16 cellular contexts compared by ENCODE assay signal in the genomic region with DNA sequence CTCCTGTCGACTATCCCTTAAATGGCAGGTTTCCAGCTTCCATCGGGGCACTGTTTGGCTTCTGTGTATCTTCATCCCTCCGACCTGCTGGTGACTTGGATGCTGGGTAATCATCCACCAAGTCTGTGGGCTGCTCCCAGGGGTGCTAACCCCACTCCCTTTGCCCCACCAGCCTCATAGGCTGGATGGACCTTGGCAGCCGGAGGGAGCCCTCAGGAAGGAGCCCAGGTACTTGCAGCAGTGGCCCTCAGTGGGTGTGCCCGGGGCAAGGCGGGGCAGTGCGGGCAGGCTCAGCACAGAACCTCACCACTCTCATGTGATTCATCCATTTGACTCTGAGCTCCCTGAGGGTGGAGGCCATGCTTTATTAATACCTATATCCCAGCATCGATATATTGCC.
"Had no signal": no experiment of that assay in that cellular context is flagged by ENCODE, and none has a peak within 500 bp of the region (broad histone marks: within the 10 kb centered on the region; RNA-seq: fewer than 3 reads in every experiment).

No MANE protein-coding gene starts in this region.

- H3K4me3 ChIP-seq: heart left ventricle, ovary, testis, tibial nerve had no signal

- H3K27ac Mint-ChIP-seq: effector memory CD8-positive, alpha-beta T cell; mesothelial cell of epicardium; natural killer cell; stimulated activated memory B cell treated with anti-CD40 and anti-IgM and Interleukin-4, amounts not matched to agents 10 μg/mL and 1 μg/mL and 100 μg/mL, for 72 hours; stimulated activated naive CD8-positive, alpha-beta T cell treated with anti-CD3 and anti-CD28 coated beads, Interleukin-15, amount 100 ng/mL, for 72 hours had no signal

- H3K9me3 Mint-ChIP-seq: effector memory CD8-positive, alpha-beta T cell; mesothelial cell of epicardium; natural killer cell; neural crest cell; stimulated activated memory B cell treated with anti-CD40 and anti-IgM and Interleukin-4, amounts not matched to agents 10 μg/mL and 1 μg/mL and 100 μg/mL, for 72 hours; stimulated activated naive CD8-positive, alpha-beta T cell treated with anti-CD3 and anti-CD28 coated beads, Interleukin-15, amount 100 ng/mL, for 72 hours had no signal

- DNase-seq: effector memory CD8-positive, alpha-beta T cell; heart left ventricle; hippocampal formation; kidney glomerular epithelial cell; natural killer cell; ovary; right cardiac atrium; small intestine; stimulated activated CD4-positive, alpha-beta T cell treated with anti-CD3 and anti-CD28 coated beads, Interleukin-4, amount 100 ng/mL, for 24 hours; stimulated activated naive CD8-positive, alpha-beta T cell treated with anti-CD3 and anti-CD28 coated beads, Interleukin-15, amount 100 ng/mL, for 72 hours; testis had no signal

- H3K4me3 Mint-ChIP-seq: effector memory CD8-positive, alpha-beta T cell; mesothelial cell of epicardium; natural killer cell; neural crest cell; stimulated activated memory B cell treated with anti-CD40 and anti-IgM and Interleukin-4, amounts not matched to agents 10 μg/mL and 1 μg/mL and 100 μg/mL, for 72 hours; stimulated activated naive CD8-positive, alpha-beta T cell treated with anti-CD3 and anti-CD28 coated beads, Interleukin-15, amount 100 ng/mL, for 72 hours had no signal

- H3K36me3 Mint-ChIP-seq: mesothelial cell of epicardium; natural killer cell; stimulated activated memory B cell treated with anti-CD40 and anti-IgM and Interleukin-4, amounts not matched to agents 10 μg/mL and 1 μg/mL and 100 μg/mL, for 72 hours had no signal

- H3K4me1 Mint-ChIP-seq: natural killer cell; stimulated activated naive CD8-positive, alpha-beta T cell treated with anti-CD3 and anti-CD28 coated beads, Interleukin-15, amount 100 ng/mL, for 72 hours had no signal

- ATAC-seq: effector memory CD8-positive, alpha-beta T cell; heart left ventricle; left lobe of liver; natural killer cell; right cardiac atrium; stimulated activated memory B cell treated with anti-CD40 and anti-IgM and Interleukin-4, amounts not matched to agents 10 μg/mL and 1 μg/mL and 100 μg/mL, for 72 hours; stimulated activated naive CD8-positive, alpha-beta T cell treated with anti-CD3 and anti-CD28 coated beads, Interleukin-15, amount 100 ng/mL, for 72 hours had no signal
